1 cellular context compared by ENCODE assay signal in genomic region chr17:39174907-39175694, GRCh38.
TF ChIP-seq lines count a peak whose summit lies in the region.

No MANE protein-coding gene starts in this region.

TF ChIP-seq in HepG2, 621 proteins besides CTCF, POLR2A, EP300 and RAD21 (continued from another document):
- TF ChIP-seq MYPOP (CRISPR knock-in tag; IDR thresholded peaks at IDR 0.05) (no peak), ZFAT (CRISPR knock-in tag; conservative IDR thresholded peaks at IDR 0.05) (no peak), ZBTB7B (CRISPR knock-in tag; IDR thresholded peaks at IDR 0.05) (no peak), GLI4 (CRISPR knock-in tag; IDR thresholded peaks at IDR 0.05; ENCODE audit: borderline replicate concordance) (no peak), ZNF891 (CRISPR knock-in tag; IDR thresholded peaks at IDR 0.05) (peak; percentile 24; the same call in 1 of the 2 replicates), ZNF317 (CRISPR knock-in tag; IDR thresholded peaks at IDR 0.05) (no peak), KDM3A (CRISPR knock-in tag; IDR thresholded peaks at IDR 0.05; ENCODE audit: low read depth) (0 out of 2 replicates have a peak, but pooled peaks have one; percentile 47), ZNF10 (CRISPR knock-in tag; IDR thresholded peaks at IDR 0.05; ENCODE audit: borderline replicate concordance, low read depth) (no peak), NR3C1 (CRISPR knock-in tag; IDR thresholded peaks at IDR 0.05) (no peak), ZNF264 (CRISPR knock-in tag; IDR thresholded peaks at IDR 0.05) (no peak), ZNF841 (CRISPR knock-in tag; IDR thresholded peaks at IDR 0.05; ENCODE audit: borderline replicate concordance) (no peak), RXRA (CRISPR knock-in tag; IDR thresholded peaks at IDR 0.05) (no peak; the same call in 1 of the 2 replicates), ATF1 (CRISPR knock-in tag; IDR thresholded peaks at IDR 0.05) (no peak), ZNF547 (CRISPR knock-in tag; IDR thresholded peaks at IDR 0.05) (no peak), PATZ1 (CRISPR knock-in tag; IDR thresholded peaks at IDR 0.05) (peak; percentile 48), HNRNPK (IDR thresholded peaks at IDR 0.05; ENCODE audit: low read depth, low read length, poor library complexity, severe bottlenecking) (no peak), NONO (IDR thresholded peaks at IDR 0.05) (no peak), NONO (CRISPR knock-in tag; conservative IDR thresholded peaks at IDR 0.05) (0 out of 2 replicates have a peak, but pooled peaks have one; percentile 12), ZNF703 (CRISPR knock-in tag; IDR thresholded peaks at IDR 0.05; ENCODE audit: borderline replicate concordance) (no peak), ZNF530 (CRISPR knock-in tag; IDR thresholded peaks at IDR 0.05; ENCODE audit: low read depth) (no peak), KLF6 (CRISPR knock-in tag; IDR thresholded peaks at IDR 0.05) (no peak), TEAD3 (CRISPR knock-in tag; optimal IDR thresholded peaks at IDR 0.05; ENCODE audit: borderline replicate concordance) (peak; percentile 20), ZNF335 (CRISPR knock-in tag; IDR thresholded peaks at IDR 0.05) (no peak), ZEB1 (IDR thresholded peaks at IDR 0.05; ENCODE audit: insufficient replicate concordance, low read depth) (no peak), ZFP36 (IDR thresholded peaks at IDR 0.05; ENCODE audit: borderline replicate concordance, low read depth, low read length, partially characterized antibody) (no peak), STAG1 (CRISPR knock-in tag; IDR thresholded peaks at IDR 0.05) (peak; percentile 68)
